In the genomic region with DNA sequence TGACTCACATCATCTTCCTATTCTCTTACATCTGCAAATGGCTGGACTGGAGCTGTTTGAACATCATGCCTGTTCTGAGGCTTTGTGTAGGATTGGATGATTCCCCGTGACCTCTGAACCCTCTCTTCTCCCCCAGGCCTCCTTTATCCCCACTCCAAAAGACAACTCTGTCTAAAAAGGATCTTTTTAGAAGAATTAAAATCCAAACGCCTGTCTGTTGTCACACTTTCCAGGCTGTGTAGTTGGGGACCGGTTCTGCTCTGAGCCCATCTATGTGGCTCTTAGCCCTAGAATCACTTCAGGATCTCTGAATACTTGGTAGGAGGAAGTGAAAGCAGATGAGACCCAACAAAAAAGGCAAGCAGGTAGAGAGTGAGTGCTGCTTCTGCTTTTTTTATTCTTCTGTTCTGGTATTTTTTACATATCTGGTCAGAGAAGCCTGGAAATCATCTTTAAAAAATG, we compare ENCODE assay signal across 9 cellular contexts. TPM values are rescaled to one million over a fixed set of nuclear protein-coding genes. Genes with fewer than 3 reads are reported as not detected.
DNase-seq lines count a peak whose midpoint lies in the region; ATAC-seq, FAIRE-seq and TF ChIP-seq lines count a peak whose summit lies in the region.
"Had no signal": no experiment of that assay in that cellular context is flagged by ENCODE, and none has a peak within 500 bp of the region (broad histone marks: within the 10 kb centered on the region; RNA-seq: fewer than 3 reads in every experiment).

No MANE protein-coding gene starts in this region.

- FAIRE-seq in GM12892 (lab: Jason Lieb, UNC) (no peak), H54 (lab: Jason Lieb, UNC) (no peak)

- H3K4me1 ChIP-seq in rectal smooth muscle tissue (ENCODE audit: control insufficient read depth, insufficient read depth, low read length): no peaks in the 10 kb centered on the region

- peak overlapping the region; percentile 50 for H3K4me3 ChIP-seq in rectal smooth muscle tissue (ENCODE audit: low read length)
- H3K4me3 ChIP-seq: lung had no signal

- ATAC-seq in GM19328 (IDR thresholded peaks at IDR 0.05; ENCODE audit: unreplicated experiment): peak; percentile 57
- peak; percentile 61 for ATAC-seq in HG02970 (IDR thresholded peaks at IDR 0.05; ENCODE audit: low FRiP score, unreplicated experiment)

- no peaks in the 10 kb centered on the region for H3K36me3 ChIP-seq in rectal smooth muscle tissue (ENCODE audit: control insufficient read depth, insufficient read depth, low read length)

- no peak overlapping the region for H3K9ac ChIP-seq in rectal smooth muscle tissue (ENCODE audit: low read length)

- H3K27ac ChIP-seq in rectal smooth muscle tissue (ENCODE audit: low read depth, low read length): no peak overlapping the region

- peak; percentile 49 for DNase-seq in SKM-1 (lab: John Stamatoyannopoulos, UW; ENCODE audit: unreplicated experiment)
- DNase-seq in GM12892 (ENCODE audit: insufficient read length): no peak
- no peak for DNase-seq in H54 (ENCODE audit: insufficient read length, low spot score)
- DNase-seq in G401 (ENCODE audit: low spot score): no peak
- DNase-seq: IMR-90 had no signal

- no peak for TF ChIP-seq POLR2A in GM12892 (IDR thresholded peaks at IDR 0.05; ENCODE audit: low read depth, low read length)
- no peak for TF ChIP-seq POLR2A in H54 (IDR thresholded peaks at IDR 0.05; ENCODE audit: low read depth, low read length)

- no peaks in the 10 kb centered on the region for H3K27me3 ChIP-seq in rectal smooth muscle tissue (ENCODE audit: control insufficient read depth, insufficient read depth, low read length)

- in situ Hi-C loops in G401 (cut with HindIII; ENCODE audit: low sequenced_read_pairs): no loop called here

RNA-seq across cellular contexts. Expression of gene SP140, which starts 0.6 kb away (rescaled TPM):
- polyA plus RNA-seq in GM12892 (2012; ENCODE audit: missing spikeins): 76.4 TPM
- 0.41 TPM in 1 of 2 replicates, not detected in the other for total RNA-seq in G401 (2014; rRNA removed; shearing (Covaris generic))

RNA-seq across cellular contexts. Expression of gene SP110, which starts 6.3 kb away (rescaled TPM):
- polyA plus RNA-seq in GM12892 (2012; ENCODE audit: missing spikeins): 72.4 TPM
- 4.3 and 11.7 TPM in 2 replicates for total RNA-seq in G401 (2014; rRNA removed; shearing (Covaris generic))
